ENCODE assay signal across 9 cellular contexts in the genomic region with DNA sequence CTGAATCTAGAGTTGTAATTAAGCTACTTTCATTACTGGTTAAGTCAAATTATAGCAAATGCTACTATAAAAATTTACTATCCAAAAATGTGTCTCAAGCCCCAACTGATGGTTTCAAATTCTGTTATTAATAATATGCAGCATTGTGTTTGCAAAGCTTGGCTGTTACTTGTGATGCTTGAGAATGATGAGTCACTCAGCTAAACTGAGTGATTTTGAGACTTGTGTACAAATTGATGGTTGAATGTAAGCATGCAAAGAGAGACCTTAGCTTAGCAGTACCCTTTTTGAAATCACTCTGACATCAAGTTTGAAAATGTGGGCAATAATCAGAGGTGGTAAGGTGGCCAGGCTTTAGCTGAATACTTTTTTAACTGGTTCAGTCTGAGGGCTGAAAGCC. TPM values are rescaled to one million over a fixed set of nuclear protein-coding genes. Genes with fewer than 3 reads are reported as not detected.
DNase-seq lines count a peak whose midpoint lies in the region; ATAC-seq and TF ChIP-seq lines count a peak whose summit lies in the region.
"Had no signal": no experiment of that assay in that cellular context is flagged by ENCODE, and none has a peak within 500 bp of the region (broad histone marks: within the 10 kb centered on the region; RNA-seq: fewer than 3 reads in every experiment).

No MANE protein-coding gene starts in this region.

- H3K4me3 ChIP-seq in lower lobe of right lung = no peak overlapping the region

- DNase-seq in GM10248 (ENCODE audit: extremely low spot score) (peak; percentile 28), dermis blood vessel endothelial cell (peak; percentile 44), lower lobe of right lung (no peak), hypothalamus (lab: John Stamatoyannopoulos, UW) (no peak)
- DNase-seq in stimulated activated CD4-positive, alpha-beta T cell treated with anti-CD3 and anti-CD28 coated beads, Interleukin-4, amount 100 ng/mL, for 1 hour = no peak
- DNase-seq: MV-4-11 had no signal

- TF ChIP-seq CTCF in GM10248 (IDR thresholded peaks at IDR 0.05; ENCODE audit: control extremely low read depth, extremely low read depth, low read depth, missing control alignments) (no peak), lower lobe of right lung (IDR thresholded peaks at IDR 0.05) (no peak)

- intact Hi-C loops in lower lobe of right lung (cut with DNase I) = no loop called here

- no peaks in the 10 kb centered on the region for H3K9me3 ChIP-seq in lower lobe of right lung

- no peak overlapping the region for H3K27ac ChIP-seq in lower lobe of right lung

- H3K36me3 ChIP-seq in lower lobe of right lung = peaks cover 60% of the 10 kb centered on the region

- CTCF ChIA-PET in GM10248 (lab: Yijun Ruan, JAX) = interaction anchor here (0.8 to 1.1 kb wide), 4 partner anchors 9 to 14 kb away, joined by 3 read pairs; no protein-coding TSS in a partner anchor

- ATAC-seq in GM19463 (IDR thresholded peaks at IDR 0.05; ENCODE audit: unreplicated experiment) (peak; percentile 95), HG03135 (IDR thresholded peaks at IDR 0.05; ENCODE audit: unreplicated experiment) (peak; percentile 69), lower lobe of right lung (no peak), HG03025 (IDR thresholded peaks at IDR 0.05; ENCODE audit: low FRiP score, unreplicated experiment) (no peak)

- POLR2A ChIA-PET in GM10248 (lab: Yijun Ruan, JAX) = no interaction called here

- H3K4me1 ChIP-seq in lower lobe of right lung = no peaks in the 10 kb centered on the region

- H3K27me3 ChIP-seq in lower lobe of right lung (ENCODE audit: low read depth) = no peaks in the 10 kb centered on the region

RNA-seq across cellular contexts. Expression of a gene that starts 27.6 kb away (rescaled TPM):
- total RNA-seq in dermis blood vessel endothelial cell = 61.1 and 116 TPM in 2 replicates
- 44.0 TPM for total RNA-seq in lower lobe of right lung

Comparison
In these comparisons a context has a peak if more than half of its experiments do, and no peak if none do; other contexts are left out.
1. DNase-seq: peak in GM10248 (single experiment) and dermis blood vessel endothelial cell (single experiment); none in lower lobe of right lung (single experiment), hypothalamus (0 of 51) and stimulated activated CD4-positive, alpha-beta T cell treated with anti-CD3 and anti-CD28 coated beads, Interleukin-4, amount 100 ng/mL, for 1 hour (single experiment).
2. ATAC-seq: peak in GM19463 (single experiment) and HG03135 (single experiment); none in lower lobe of right lung (0 of 2) and HG03025 (single experiment).